Comparison of ENCODE assay signal across 1 cellular context in the genomic region with DNA sequence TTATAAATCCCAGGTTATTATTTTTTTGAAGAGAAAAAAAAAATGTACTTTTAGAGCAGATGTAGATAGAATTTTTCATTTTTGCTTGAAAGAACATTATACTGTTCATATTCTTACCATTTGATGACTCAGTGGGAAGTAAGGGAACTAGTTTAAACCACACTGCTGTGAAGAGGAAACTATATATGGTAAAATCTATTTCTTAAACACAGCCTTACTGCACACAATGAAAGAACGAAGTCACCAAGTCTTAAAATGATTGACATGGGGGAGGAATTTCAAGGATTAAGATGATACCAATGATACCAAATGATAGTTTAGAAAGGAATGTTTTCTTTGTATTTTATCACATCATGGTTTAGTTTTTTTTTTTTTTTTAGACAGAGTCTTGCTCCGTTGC.
TF ChIP-seq lines count a peak whose summit lies in the region.

No MANE protein-coding gene starts in this region.

TF ChIP-seq in K562, 482 proteins besides CTCF, POLR2A, EP300 and RAD21 (continued from another document):
- TF ChIP-seq CBFB (CRISPR knock-in tag; IDR thresholded peaks at IDR 0.05) (no peak), ILF3 (IDR thresholded peaks at IDR 0.05; ENCODE audit: borderline replicate concordance) (no peak), TAF9B (IDR thresholded peaks at IDR 0.05; ENCODE audit: partially characterized antibody) (no peak), C11orf30 (IDR thresholded peaks at IDR 0.05; ENCODE audit: low read depth) (0 out of 2 replicates have a peak, but pooled peaks have one; percentile 17), GABPB2 (CRISPR knock-in tag; conservative IDR thresholded peaks at IDR 0.05) (no peak), TEAD1 (CRISPR knock-in tag; IDR thresholded peaks at IDR 0.05) (no peak), MYNN (IDR thresholded peaks at IDR 0.05) (no peak), MYNN (CRISPR knock-in tag; IDR thresholded peaks at IDR 0.05) (no peak), MEIS2 (IDR thresholded peaks at IDR 0.05; ENCODE audit: partially characterized antibody) (peak; percentile 23), ZNF551 (CRISPR knock-in tag; IDR thresholded peaks at IDR 0.05) (no peak), DPF2 (IDR thresholded peaks at IDR 0.05) (0 out of 2 replicates have a peak, but pooled peaks have one; percentile 1), ZNF79 (CRISPR knock-in tag; IDR thresholded peaks at IDR 0.05; ENCODE audit: low read depth) (no peak), TAF1 (IDR thresholded peaks at IDR 0.05; ENCODE audit: control insufficient read depth, extremely low read depth, insufficient read depth, low read length, severe bottlenecking) (no peak), SRSF7 (optimal IDR thresholded peaks at IDR 0.05; ENCODE audit: low read depth, low read length) (no peak), HNRNPUL1 (IDR thresholded peaks at IDR 0.05; ENCODE audit: low read length) (no peak), NCOA2 (IDR thresholded peaks at IDR 0.05; ENCODE audit: partially characterized antibody in 2 of 2) (peak in 1 of 2 experiments; percentile 10), FOSL1 (tag; conservative IDR thresholded peaks at IDR 0.05) (peak; percentile 59; the same call in 1 of the 2 replicates), ZNF24 (IDR thresholded peaks at IDR 0.05) (no peak)
- TF ChIP-seq, protein P1, sequence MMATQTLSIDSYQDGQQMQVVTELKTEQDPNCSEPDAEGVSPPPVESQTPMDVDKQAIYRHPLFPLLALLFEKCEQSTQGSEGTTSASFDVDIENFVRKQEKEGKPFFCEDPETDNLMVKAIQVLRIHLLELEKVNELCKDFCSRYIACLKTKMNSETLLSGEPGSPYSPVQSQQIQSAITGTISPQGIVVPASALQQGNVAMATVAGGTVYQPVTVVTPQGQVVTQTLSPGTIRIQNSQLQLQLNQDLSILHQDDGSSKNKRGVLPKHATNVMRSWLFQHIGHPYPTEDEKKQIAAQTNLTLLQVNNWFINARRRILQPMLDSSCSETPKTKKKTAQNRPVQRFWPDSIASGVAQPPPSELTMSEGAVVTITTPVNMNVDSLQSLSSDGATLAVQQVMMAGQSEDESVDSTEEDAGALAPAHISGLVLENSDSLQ (IDR thresholded peaks at IDR 0.05): peak; percentile 91
- TF ChIP-seq, protein P2, sequence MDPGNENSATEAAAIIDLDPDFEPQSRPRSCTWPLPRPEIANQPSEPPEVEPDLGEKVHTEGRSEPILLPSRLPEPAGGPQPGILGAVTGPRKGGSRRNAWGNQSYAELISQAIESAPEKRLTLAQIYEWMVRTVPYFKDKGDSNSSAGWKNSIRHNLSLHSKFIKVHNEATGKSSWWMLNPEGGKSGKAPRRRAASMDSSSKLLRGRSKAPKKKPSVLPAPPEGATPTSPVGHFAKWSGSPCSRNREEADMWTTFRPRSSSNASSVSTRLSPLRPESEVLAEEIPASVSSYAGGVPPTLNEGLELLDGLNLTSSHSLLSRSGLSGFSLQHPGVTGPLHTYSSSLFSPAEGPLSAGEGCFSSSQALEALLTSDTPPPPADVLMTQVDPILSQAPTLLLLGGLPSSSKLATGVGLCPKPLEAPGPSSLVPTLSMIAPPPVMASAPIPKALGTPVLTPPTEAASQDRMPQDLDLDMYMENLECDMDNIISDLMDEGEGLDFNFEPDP (CRISPR knock-in tag; IDR thresholded peaks at IDR 0.05): no peak
